In genomic region chr6:68729377-68729903, GRCh38 we compare ENCODE assay signal across 19 cellular contexts.
"Had no signal": no experiment of that assay in that cellular context is flagged by ENCODE, and none has a peak within 500 bp of the region (broad histone marks: within the 10 kb centered on the region; RNA-seq: fewer than 3 reads in every experiment).

No MANE protein-coding gene starts in this region.

- H3K27ac ChIP-seq: esophagus squamous epithelium, gastroesophageal sphincter, hepatocyte, neural progenitor cell, ovary, thoracic aorta had no signal

- ATAC-seq: gastroesophageal sphincter; left lobe of liver; natural killer cell treated with Interleukin-12 subunit alpha and Interleukin-12 subunit beta and Interleukin-15 and Interleukin-18, amount 100 ng/mL, for 72 hours; right cardiac atrium had no signal

- H3K4me3 ChIP-seq: esophagus squamous epithelium, gastroesophageal sphincter, hepatocyte, neural progenitor cell, ovary, smooth muscle cell, thoracic aorta had no signal

- H3K36me3 Mint-ChIP-seq: natural killer cell treated with Interleukin-12 subunit alpha and Interleukin-12 subunit beta and Interleukin-15 and Interleukin-18, amount 100 ng/mL, for 72 hours; neural progenitor cell had no signal

- H3K27me3 ChIP-seq: esophagus squamous epithelium, gastroesophageal sphincter, hepatocyte, neural progenitor cell, ovary had no signal

- H3K9ac ChIP-seq: neural progenitor cell had no signal

- H3K27me3 Mint-ChIP-seq: dendritic cell treated with granulocyte-macrophage colony-stimulating factor and Interleukin-4, amounts not matched to agents 40 ng/mL and 50 ng/mL, for 4 days; natural killer cell treated with Interleukin-12 subunit alpha and Interleukin-12 subunit beta and Interleukin-15 and Interleukin-18, amount 100 ng/mL, for 72 hours; progenitor cell of endocrine pancreas had no signal

- H3K4me2 ChIP-seq: hepatocyte, neural progenitor cell, smooth muscle cell had no signal

- H3K4me1 ChIP-seq: esophagus squamous epithelium, gastroesophageal sphincter, neural progenitor cell had no signal

- H3K79me2 ChIP-seq: hepatocyte had no signal

- H3K9me3 ChIP-seq: esophagus squamous epithelium, gastroesophageal sphincter, ovary, thoracic aorta had no signal

- H3K36me3 ChIP-seq: esophagus squamous epithelium, gastroesophageal sphincter, neural progenitor cell, ovary, thoracic aorta had no signal

- H3K4me3 Mint-ChIP-seq: dendritic cell treated with granulocyte-macrophage colony-stimulating factor and Interleukin-4, amounts not matched to agents 40 ng/mL and 50 ng/mL, for 4 days; natural killer cell treated with Interleukin-12 subunit alpha and Interleukin-12 subunit beta and Interleukin-15 and Interleukin-18, amount 100 ng/mL, for 72 hours; neural progenitor cell had no signal

- DNase-seq: esophagus squamous epithelium; foreskin fibroblast; kidney glomerular epithelial cell; mammary epithelial cell; nucleus accumbens; ovary; right cardiac atrium; stimulated activated CD4-positive, alpha-beta T cell treated with anti-CD3 and anti-CD28 coated beads, Interleukin-2, amount 100 ng/mL, for 48 hours; stimulated activated naive CD4-positive, alpha-beta T cell treated with Interleukin-2 at 50 U/mL for 16 hours; trophoblast cell had no signal

- H3K9me3 Mint-ChIP-seq: dendritic cell treated with granulocyte-macrophage colony-stimulating factor and Interleukin-4, amounts not matched to agents 40 ng/mL and 50 ng/mL, for 4 days; neural progenitor cell had no signal

- H2AFZ ChIP-seq: hepatocyte, neural progenitor cell had no signal

- H3K27ac Mint-ChIP-seq: dendritic cell treated with granulocyte-macrophage colony-stimulating factor and Interleukin-4, amounts not matched to agents 40 ng/mL and 50 ng/mL, for 4 days; natural killer cell treated with Interleukin-12 subunit alpha and Interleukin-12 subunit beta and Interleukin-15 and Interleukin-18, amount 100 ng/mL, for 72 hours; neural progenitor cell; progenitor cell of endocrine pancreas had no signal
